Comparison of ENCODE assay signal across 1 cellular context in genomic region chr16:57110937-57111336, GRCh38.
TF ChIP-seq lines count a peak whose summit lies in the region.

No MANE protein-coding gene starts in this region.

TF ChIP-seq in H1, 55 proteins besides CTCF, POLR2A, EP300 and RAD21:
- TF ChIP-seq PHF8 (conservative IDR thresholded peaks at IDR 0.05; ENCODE audit: low read depth, low read length) (no peak), SIRT6 (IDR thresholded peaks at IDR 0.05; ENCODE audit: low read length) (no peak), ATF2 (IDR thresholded peaks at IDR 0.05; ENCODE audit: low read length) (no peak), NRF1 (IDR thresholded peaks at IDR 0.05; ENCODE audit: low read depth, low read length) (no peak), SP4 (IDR thresholded peaks at IDR 0.05; ENCODE audit: low read length) (no peak), FOSL1 (IDR thresholded peaks at IDR 0.05; ENCODE audit: insufficient read depth, low read depth, low read length) (no peak), TAF1 (IDR thresholded peaks at IDR 0.05; ENCODE audit: low read depth, low read length) (no peak), E2F6 (IDR thresholded peaks at IDR 0.05) (no peak), JUN (IDR thresholded peaks at IDR 0.05; ENCODE audit: low read depth, low read length) (no peak), SP2 (IDR thresholded peaks at IDR 0.05; ENCODE audit: low read length) (no peak), TAF7 (optimal IDR thresholded peaks at IDR 0.05; ENCODE audit: borderline replicate concordance, low read depth, low read length) (no peak), YY1 (IDR thresholded peaks at IDR 0.05; ENCODE audit: low read depth, low read length) (no peak), MAX (IDR thresholded peaks at IDR 0.05) (no peak), CTBP2 (IDR thresholded peaks at IDR 0.05; ENCODE audit: borderline replicate concordance, insufficient read depth, insufficient read length, low read length) (no peak), ATF3 (IDR thresholded peaks at IDR 0.05; ENCODE audit: insufficient read depth, low read depth, low read length) (no peak), CHD1 (IDR thresholded peaks at IDR 0.05; ENCODE audit: low read depth, low read length) (no peak), JUND (IDR thresholded peaks at IDR 0.05; ENCODE audit: low read length) (no peak), TCF12 (IDR thresholded peaks at IDR 0.05; ENCODE audit: low read depth, low read length) (no peak), BACH1 (IDR thresholded peaks at IDR 0.05; ENCODE audit: low read length) (no peak)
